8 cellular contexts compared by ENCODE assay signal in the genomic region with DNA sequence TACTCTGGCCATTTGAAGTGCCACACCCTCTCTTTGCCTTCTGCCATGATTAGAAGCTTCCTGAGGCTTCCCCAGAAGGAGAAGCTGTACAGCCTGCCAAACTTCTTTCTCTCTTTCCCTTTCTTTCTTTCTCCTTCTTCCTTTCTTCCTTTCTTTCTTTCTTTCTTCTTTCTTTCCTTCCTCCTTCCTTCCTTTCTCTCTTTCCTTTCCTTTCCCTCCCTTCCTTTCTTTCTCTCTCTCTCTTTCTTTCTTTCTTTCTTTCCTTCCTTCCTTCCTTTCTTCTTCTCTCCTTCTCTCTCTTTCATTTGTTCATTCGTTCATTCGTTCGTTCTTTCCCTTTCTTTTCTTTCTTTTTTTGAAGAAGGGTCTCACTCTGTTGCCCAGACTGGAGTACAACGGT.
"Had no signal": no experiment of that assay in that cellular context is flagged by ENCODE, and none has a peak within 500 bp of the region (broad histone marks: within the 10 kb centered on the region; RNA-seq: fewer than 3 reads in every experiment).

No MANE protein-coding gene starts in this region.

- H3K9ac ChIP-seq: KMS-11 had no signal

- DNase-seq: IMR-90, KBM-7, KG1 had no signal

- FAIRE-seq: HepG2, HTR-8/SVneo had no signal

- H3K36me3 Mint-ChIP-seq: IgD-negative memory B cell had no signal

- H3K27ac ChIP-seq: HL-60, KMS-11 had no signal

- ATAC-seq: HepG2 had no signal

- H3K4me2 ChIP-seq: KMS-11 had no signal

- H3K4me1 Mint-ChIP-seq: IgD-negative memory B cell had no signal

- H3K4me3 Mint-ChIP-seq: IgD-negative memory B cell had no signal
